1 cellular context compared by ENCODE assay signal in the genomic region with DNA sequence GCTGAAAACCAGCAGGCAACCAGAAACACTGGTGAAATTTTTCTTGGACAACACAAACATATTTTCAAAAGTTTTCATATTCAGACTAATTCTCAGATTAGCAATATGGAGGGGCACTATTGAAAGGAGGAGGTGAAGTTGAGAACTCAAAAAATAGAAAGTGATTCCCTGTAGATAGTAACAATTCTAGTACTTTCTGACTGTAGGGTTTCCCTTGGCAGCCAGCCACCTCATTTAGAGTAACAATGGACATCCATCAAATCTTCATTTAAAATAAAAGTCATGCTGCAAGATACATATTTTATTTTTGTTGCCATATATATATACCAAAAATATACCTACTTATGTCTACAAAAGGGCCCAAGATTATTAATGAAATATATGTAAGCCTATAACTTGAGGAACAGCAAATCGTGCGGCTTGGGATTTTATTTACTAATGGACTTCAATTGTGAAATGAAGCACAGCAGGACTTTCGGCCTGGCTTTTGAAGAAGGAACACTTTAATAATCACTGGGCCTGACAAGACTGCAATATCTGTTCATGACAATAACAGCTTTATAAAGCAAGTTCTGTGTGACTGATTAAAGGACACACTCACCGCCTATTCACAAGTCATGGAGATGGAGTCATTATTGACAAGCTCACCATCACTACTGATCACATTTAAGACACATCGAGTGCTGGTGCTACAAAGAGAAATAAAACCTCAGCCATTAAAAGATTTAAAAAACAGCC.
TF ChIP-seq lines count a peak whose summit lies in the region.

No MANE protein-coding gene starts in this region.

TF ChIP-seq in K562, 482 proteins besides CTCF, POLR2A, EP300 and RAD21 (continued from another document and continues in another):
- TF ChIP-seq, protein P1, sequence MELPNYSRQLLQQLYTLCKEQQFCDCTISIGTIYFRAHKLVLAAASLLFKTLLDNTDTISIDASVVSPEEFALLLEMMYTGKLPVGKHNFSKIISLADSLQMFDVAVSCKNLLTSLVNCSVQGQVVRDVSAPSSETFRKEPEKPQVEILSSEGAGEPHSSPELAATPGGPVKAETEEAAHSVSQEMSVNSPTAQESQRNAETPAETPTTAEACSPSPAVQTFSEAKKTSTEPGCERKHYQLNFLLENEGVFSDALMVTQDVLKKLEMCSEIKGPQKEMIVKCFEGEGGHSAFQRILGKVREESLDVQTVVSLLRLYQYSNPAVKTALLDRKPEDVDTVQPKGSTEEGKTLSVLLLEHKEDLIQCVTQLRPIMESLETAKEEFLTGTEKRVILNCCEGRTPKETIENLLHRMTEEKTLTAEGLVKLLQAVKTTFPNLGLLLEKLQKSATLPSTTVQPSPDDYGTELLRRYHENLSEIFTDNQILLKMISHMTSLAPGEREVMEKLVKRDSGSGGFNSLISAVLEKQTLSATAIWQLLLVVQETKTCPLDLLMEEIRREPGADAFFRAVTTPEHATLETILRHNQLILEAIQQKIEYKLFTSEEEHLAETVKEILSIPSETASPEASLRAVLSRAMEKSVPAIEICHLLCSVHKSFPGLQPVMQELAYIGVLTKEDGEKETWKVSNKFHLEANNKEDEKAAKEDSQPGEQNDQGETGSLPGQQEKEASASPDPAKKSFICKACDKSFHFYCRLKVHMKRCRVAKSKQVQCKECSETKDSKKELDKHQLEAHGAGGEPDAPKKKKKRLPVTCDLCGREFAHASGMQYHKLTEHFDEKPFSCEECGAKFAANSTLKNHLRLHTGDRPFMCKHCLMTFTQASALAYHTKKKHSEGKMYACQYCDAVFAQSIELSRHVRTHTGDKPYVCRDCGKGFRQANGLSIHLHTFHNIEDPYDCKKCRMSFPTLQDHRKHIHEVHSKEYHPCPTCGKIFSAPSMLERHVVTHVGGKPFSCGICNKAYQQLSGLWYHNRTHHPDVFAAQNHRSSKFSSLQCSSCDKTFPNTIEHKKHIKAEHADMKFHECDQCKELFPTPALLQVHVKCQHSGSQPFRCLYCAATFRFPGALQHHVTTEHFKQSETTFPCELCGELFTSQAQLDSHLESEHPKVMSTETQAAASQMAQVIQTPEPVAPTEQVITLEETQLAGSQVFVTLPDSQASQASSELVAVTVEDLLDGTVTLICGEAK (IDR thresholded peaks at IDR 0.05), result peak; percentile 80
- TF ChIP-seq, protein P1 (CRISPR knock-in tag; IDR thresholded peaks at IDR 0.05), result no peak
- no peak for TF ChIP-seq CEBPG (CRISPR knock-in tag; IDR thresholded peaks at IDR 0.05)
- TF ChIP-seq CEBPG (tag; conservative IDR thresholded peaks at IDR 0.05 in 1 of 2, IDR thresholded peaks at IDR 0.05 in 1 of 2), result 0 out of 4 replicates have a peak, but pooled peaks of 1 of the 2 experiments have one; percentile 3
- peak; percentile 23; the same call in 1 of the 2 replicates for TF ChIP-seq MTA3 (IDR thresholded peaks at IDR 0.05; ENCODE audit: borderline replicate concordance)
- TF ChIP-seq KLF10 (CRISPR knock-in tag; IDR thresholded peaks at IDR 0.05), result no peak
- no peak for TF ChIP-seq RFX5 (IDR thresholded peaks at IDR 0.05; ENCODE audit: low read depth, low read length)
- TF ChIP-seq, protein P2, sequence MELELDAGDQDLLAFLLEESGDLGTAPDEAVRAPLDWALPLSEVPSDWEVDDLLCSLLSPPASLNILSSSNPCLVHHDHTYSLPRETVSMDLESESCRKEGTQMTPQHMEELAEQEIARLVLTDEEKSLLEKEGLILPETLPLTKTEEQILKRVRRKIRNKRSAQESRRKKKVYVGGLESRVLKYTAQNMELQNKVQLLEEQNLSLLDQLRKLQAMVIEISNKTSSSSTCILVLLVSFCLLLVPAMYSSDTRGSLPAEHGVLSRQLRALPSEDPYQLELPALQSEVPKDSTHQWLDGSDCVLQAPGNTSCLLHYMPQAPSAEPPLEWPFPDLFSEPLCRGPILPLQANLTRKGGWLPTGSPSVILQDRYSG (tag; conservative IDR thresholded peaks at IDR 0.05; ENCODE audit: low read depth), result peak; percentile 67; the same call in 1 of the 2 replicates
- TF ChIP-seq TAF9B (IDR thresholded peaks at IDR 0.05; ENCODE audit: partially characterized antibody), result peak; percentile 20
- no peak for TF ChIP-seq HNRNPUL1 (IDR thresholded peaks at IDR 0.05; ENCODE audit: low read length)
- peak; percentile 43; the same call in 1 of the 2 replicates for TF ChIP-seq ZNF644 (tag; IDR thresholded peaks at IDR 0.05; ENCODE audit: low read depth)
- TF ChIP-seq NR4A1 (CRISPR knock-in tag; IDR thresholded peaks at IDR 0.05), result no peak
- peak; percentile 74 for TF ChIP-seq NR4A1 (tag; IDR thresholded peaks at IDR 0.05)
- TF ChIP-seq TEAD1 (CRISPR knock-in tag; IDR thresholded peaks at IDR 0.05), result no peak
- peak; percentile 5 for TF ChIP-seq MEIS2 (IDR thresholded peaks at IDR 0.05; ENCODE audit: partially characterized antibody)
- 0 out of 2 replicates have a peak, but pooled peaks have one; percentile 0 for TF ChIP-seq CHCHD3 (CRISPR knock-in tag; IDR thresholded peaks at IDR 0.05)
- no peak for TF ChIP-seq MAFK (IDR thresholded peaks at IDR 0.05; ENCODE audit: low read length)
- TF ChIP-seq, protein P3, sequence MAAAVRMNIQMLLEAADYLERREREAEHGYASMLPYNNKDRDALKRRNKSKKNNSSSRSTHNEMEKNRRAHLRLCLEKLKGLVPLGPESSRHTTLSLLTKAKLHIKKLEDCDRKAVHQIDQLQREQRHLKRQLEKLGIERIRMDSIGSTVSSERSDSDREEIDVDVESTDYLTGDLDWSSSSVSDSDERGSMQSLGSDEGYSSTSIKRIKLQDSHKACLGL (CRISPR knock-in tag; IDR thresholded peaks at IDR 0.05; ENCODE audit: borderline replicate concordance, poor library complexity, severe bottlenecking), result no peak
- TF ChIP-seq TFAM (CRISPR knock-in tag; conservative IDR thresholded peaks at IDR 0.05), result no peak
- TF ChIP-seq, protein P4, sequence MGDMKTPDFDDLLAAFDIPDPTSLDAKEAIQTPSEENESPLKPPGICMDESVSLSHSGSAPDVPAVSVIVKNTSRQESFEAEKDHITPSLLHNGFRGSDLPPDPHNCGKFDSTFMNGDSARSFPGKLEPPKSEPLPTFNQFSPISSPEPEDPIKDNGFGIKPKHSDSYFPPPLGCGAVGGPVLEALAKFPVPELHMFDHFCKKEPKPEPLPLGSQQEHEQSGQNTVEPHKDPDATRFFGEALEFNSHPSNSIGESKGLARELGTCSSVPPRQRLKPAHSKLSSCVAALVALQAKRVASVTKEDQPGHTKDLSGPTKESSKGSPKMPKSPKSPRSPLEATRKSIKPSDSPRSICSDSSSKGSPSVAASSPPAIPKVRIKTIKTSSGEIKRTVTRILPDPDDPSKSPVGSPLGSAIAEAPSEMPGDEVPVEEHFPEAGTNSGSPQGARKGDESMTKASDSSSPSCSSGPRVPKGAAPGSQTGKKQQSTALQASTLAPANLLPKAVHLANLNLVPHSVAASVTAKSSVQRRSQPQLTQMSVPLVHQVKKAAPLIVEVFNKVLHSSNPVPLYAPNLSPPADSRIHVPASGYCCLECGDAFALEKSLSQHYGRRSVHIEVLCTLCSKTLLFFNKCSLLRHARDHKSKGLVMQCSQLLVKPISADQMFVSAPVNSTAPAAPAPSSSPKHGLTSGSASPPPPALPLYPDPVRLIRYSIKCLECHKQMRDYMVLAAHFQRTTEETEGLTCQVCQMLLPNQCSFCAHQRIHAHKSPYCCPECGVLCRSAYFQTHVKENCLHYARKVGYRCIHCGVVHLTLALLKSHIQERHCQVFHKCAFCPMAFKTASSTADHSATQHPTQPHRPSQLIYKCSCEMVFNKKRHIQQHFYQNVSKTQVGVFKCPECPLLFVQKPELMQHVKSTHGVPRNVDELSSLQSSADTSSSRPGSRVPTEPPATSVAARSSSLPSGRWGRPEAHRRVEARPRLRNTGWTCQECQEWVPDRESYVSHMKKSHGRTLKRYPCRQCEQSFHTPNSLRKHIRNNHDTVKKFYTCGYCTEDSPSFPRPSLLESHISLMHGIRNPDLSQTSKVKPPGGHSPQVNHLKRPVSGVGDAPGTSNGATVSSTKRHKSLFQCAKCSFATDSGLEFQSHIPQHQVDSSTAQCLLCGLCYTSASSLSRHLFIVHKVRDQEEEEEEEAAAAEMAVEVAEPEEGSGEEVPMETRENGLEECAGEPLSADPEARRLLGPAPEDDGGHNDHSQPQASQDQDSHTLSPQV (IDR thresholded peaks at IDR 0.05), result no peak
- TF ChIP-seq, protein P5, sequence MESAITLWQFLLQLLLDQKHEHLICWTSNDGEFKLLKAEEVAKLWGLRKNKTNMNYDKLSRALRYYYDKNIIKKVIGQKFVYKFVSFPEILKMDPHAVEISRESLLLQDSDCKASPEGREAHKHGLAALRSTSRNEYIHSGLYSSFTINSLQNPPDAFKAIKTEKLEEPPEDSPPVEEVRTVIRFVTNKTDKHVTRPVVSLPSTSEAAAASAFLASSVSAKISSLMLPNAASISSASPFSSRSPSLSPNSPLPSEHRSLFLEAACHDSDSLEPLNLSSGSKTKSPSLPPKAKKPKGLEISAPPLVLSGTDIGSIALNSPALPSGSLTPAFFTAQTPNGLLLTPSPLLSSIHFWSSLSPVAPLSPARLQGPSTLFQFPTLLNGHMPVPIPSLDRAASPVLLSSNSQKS (CRISPR knock-in tag; IDR thresholded peaks at IDR 0.05), result no peak
- TF ChIP-seq, protein P6, sequence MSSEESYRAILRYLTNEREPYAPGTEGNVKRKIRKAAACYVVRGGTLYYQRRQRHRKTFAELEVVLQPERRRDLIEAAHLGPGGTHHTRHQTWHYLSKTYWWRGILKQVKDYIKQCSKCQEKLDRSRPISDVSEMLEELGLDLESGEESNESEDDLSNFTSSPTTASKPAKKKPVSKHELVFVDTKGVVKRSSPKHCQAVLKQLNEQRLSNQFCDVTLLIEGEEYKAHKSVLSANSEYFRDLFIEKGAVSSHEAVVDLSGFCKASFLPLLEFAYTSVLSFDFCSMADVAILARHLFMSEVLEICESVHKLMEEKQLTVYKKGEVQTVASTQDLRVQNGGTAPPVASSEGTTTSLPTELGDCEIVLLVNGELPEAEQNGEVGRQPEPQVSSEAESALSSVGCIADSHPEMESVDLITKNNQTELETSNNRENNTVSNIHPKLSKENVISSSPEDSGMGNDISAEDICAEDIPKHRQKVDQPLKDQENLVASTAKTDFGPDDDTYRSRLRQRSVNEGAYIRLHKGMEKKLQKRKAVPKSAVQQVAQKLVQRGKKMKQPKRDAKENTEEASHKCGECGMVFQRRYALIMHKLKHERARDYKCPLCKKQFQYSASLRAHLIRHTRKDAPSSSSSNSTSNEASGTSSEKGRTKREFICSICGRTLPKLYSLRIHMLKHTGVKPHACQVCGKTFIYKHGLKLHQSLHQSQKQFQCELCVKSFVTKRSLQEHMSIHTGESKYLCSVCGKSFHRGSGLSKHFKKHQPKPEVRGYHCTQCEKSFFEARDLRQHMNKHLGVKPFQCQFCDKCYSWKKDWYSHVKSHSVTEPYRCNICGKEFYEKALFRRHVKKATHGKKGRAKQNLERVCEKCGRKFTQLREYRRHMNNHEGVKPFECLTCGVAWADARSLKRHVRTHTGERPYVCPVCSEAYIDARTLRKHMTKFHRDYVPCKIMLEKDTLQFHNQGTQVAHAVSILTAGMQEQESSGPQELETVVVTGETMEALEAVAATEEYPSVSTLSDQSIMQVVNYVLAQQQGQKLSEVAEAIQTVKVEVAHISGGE (CRISPR knock-in tag; IDR thresholded peaks at IDR 0.05), result peak in 1 of 3 experiments; percentile 1; a peak in 1 of 6 replicates
- TF ChIP-seq, protein P7, sequence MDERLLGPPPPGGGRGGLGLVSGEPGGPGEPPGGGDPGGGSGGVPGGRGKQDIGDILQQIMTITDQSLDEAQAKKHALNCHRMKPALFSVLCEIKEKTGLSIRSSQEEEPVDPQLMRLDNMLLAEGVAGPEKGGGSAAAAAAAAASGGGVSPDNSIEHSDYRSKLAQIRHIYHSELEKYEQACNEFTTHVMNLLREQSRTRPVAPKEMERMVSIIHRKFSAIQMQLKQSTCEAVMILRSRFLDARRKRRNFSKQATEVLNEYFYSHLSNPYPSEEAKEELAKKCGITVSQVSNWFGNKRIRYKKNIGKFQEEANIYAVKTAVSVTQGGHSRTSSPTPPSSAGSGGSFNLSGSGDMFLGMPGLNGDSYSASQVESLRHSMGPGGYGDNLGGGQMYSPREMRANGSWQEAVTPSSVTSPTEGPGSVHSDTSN (CRISPR knock-in tag; IDR thresholded peaks at IDR 0.05; ENCODE audit: low read depth), result no peak
- TF ChIP-seq, protein P7 (tag; conservative IDR thresholded peaks at IDR 0.05; ENCODE audit: low read depth), result peak; percentile 36; the same call in 1 of the 2 replicates
- no peak for TF ChIP-seq ZNF79 (CRISPR knock-in tag; IDR thresholded peaks at IDR 0.05; ENCODE audit: low read depth)
